22 cellular contexts compared by ENCODE assay signal in the genomic region with DNA sequence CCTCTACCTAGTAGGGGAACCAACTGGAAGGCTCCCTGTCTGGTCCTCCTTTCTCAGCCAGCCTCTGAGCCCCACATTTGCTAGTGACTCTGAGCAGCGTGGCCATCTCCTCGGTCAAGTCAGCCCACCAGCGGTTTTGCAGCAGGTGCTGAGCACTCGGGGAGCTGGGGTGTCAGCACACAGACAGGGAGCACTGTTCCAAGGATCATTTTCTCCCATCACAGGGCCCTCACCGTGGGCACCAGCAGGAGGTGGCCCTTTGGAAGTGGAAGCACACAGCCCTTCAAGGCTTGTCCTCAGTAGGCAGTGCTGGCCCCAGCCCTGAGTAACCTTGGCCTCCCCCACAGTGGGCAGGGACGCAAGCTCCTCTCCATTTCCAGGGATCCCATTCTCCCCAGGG. TPM values are rescaled to one million over a fixed set of nuclear protein-coding genes. Genes with fewer than 3 reads are reported as not detected.
"Had no signal": no experiment of that assay in that cellular context is flagged by ENCODE, and none has a peak within 500 bp of the region (broad histone marks: within the 10 kb centered on the region; RNA-seq: fewer than 3 reads in every experiment).

No MANE protein-coding gene starts in this region.

- H3K4me1 ChIP-seq: breast epithelium had no signal

- H3K27ac ChIP-seq: breast epithelium had no signal

- H3K36me3 ChIP-seq: breast epithelium had no signal

- H3K27me3 ChIP-seq: breast epithelium had no signal

- H3K4me1 Mint-ChIP-seq: activated CD8-positive, alpha-beta memory T cell treated with anti-CD3 and anti-CD28 coated beads, Interleukin-2, amount 10 ng/mL, durations not matched to agents 7 days and 5 days; activated naive CD4-positive, alpha-beta T cell treated with anti-CD3 and anti-CD28 coated beads, Interleukin-2, amount 50 U/mL, for 24 hours had no signal

- H3K9me3 ChIP-seq: breast epithelium had no signal

- H3K9me3 Mint-ChIP-seq: activated naive CD4-positive, alpha-beta T cell treated with anti-CD3 and anti-CD28 coated beads, Interleukin-2, amount 50 U/mL, for 24 hours; activated T-cell treated with anti-CD3 and anti-CD28 coated beads, Interleukin-2, amount 50 U/mL, for 24 hours; T-helper 1 cell treated with Interleukin-12 subunit alpha and Interleukin-12 subunit beta and Interleukin-4 antibody, amounts not matched to agents 30 μg/mL and 1 μg/mL, for 36 hours had no signal

- DNase-seq: activated CD4-positive, alpha-beta T cell treated with anti-CD3 and anti-CD28 coated beads for 48 hours; activated CD4-positive, alpha-beta T cell treated with anti-CD3 and anti-CD28 coated beads, Interleukin-2, amount 50 U/mL, for 4 hours; activated CD4-positive, CD25-positive, alpha-beta regulatory T cell treated with anti-CD3 and anti-CD28 coated beads, Interleukin-2, amount 50 U/mL, for 72 hours; activated CD8-positive, alpha-beta memory T cell treated with anti-CD3 and anti-CD28 coated beads, Interleukin-2, amount 10 ng/mL, durations not matched to agents 7 days and 5 days; activated T-cell treated with anti-CD3 and anti-CD28 coated beads, Interleukin-2, amount 50 U/mL, for 24 hours; aorta; Karpas-422; MM.1S; NCI-H1105; NCI-H1436; NCI-H1694 treated with DMSO at 0.1 percent for 48 hours; NCI-H2029 treated with DMSO at 0.1 percent for 48 hours; NCI-H345; NCI-H510A; NCI-H526 treated with DMSO at 0.1 percent for 48 hours; PC-3; SHP77 treated with DMSO at 0.1 percent for 48 hours had no signal

- FAIRE-seq: K562 had no signal

- ATAC-seq: activated CD8-positive, alpha-beta memory T cell treated with anti-CD3 and anti-CD28 coated beads, Interleukin-2, amount 10 ng/mL, durations not matched to agents 7 days and 5 days; K562; PC-3 had no signal

- H3K36me3 Mint-ChIP-seq: activated CD8-positive, alpha-beta memory T cell treated with anti-CD3 and anti-CD28 coated beads, Interleukin-2, amount 10 ng/mL, durations not matched to agents 7 days and 5 days; activated naive CD4-positive, alpha-beta T cell treated with anti-CD3 and anti-CD28 coated beads, Interleukin-2, amount 50 U/mL, for 24 hours; WTC11 had no signal

- H3K4me3 Mint-ChIP-seq: activated CD8-positive, alpha-beta memory T cell treated with anti-CD3 and anti-CD28 coated beads, Interleukin-2, amount 10 ng/mL, durations not matched to agents 7 days and 5 days; activated naive CD4-positive, alpha-beta T cell treated with anti-CD3 and anti-CD28 coated beads, Interleukin-2, amount 50 U/mL, for 24 hours; activated T-cell treated with anti-CD3 and anti-CD28 coated beads, Interleukin-2, amount 50 U/mL, for 24 hours; T-helper 1 cell treated with Interleukin-12 subunit alpha and Interleukin-12 subunit beta and Interleukin-4 antibody, amounts not matched to agents 30 μg/mL and 1 μg/mL, for 36 hours; WTC11 had no signal

- H3K4me3 ChIP-seq: breast epithelium, K562 had no signal

- H3K27me3 Mint-ChIP-seq: activated naive CD4-positive, alpha-beta T cell treated with anti-CD3 and anti-CD28 coated beads, Interleukin-2, amount 50 U/mL, for 24 hours had no signal

- H3K27ac Mint-ChIP-seq: activated CD8-positive, alpha-beta memory T cell treated with anti-CD3 and anti-CD28 coated beads, Interleukin-2, amount 10 ng/mL, durations not matched to agents 7 days and 5 days; activated naive CD4-positive, alpha-beta T cell treated with anti-CD3 and anti-CD28 coated beads, Interleukin-2, amount 50 U/mL, for 24 hours; activated T-cell treated with anti-CD3 and anti-CD28 coated beads, Interleukin-2, amount 50 U/mL, for 24 hours; T-helper 1 cell treated with Interleukin-12 subunit alpha and Interleukin-12 subunit beta and Interleukin-4 antibody, amounts not matched to agents 30 μg/mL and 1 μg/mL, for 36 hours; WTC11 had no signal

RNA-seq across cellular contexts. Expression of a gene that starts 24.1 kb away (rescaled TPM):
- total RNA-seq: activated CD8-positive, alpha-beta memory T cell treated with anti-CD3 and anti-CD28 coated beads, Interleukin-2, amount 10 ng/mL, durations not matched to agents 7 days and 5 days had no signal
